9 cellular contexts compared by ENCODE assay signal in the genomic region with DNA sequence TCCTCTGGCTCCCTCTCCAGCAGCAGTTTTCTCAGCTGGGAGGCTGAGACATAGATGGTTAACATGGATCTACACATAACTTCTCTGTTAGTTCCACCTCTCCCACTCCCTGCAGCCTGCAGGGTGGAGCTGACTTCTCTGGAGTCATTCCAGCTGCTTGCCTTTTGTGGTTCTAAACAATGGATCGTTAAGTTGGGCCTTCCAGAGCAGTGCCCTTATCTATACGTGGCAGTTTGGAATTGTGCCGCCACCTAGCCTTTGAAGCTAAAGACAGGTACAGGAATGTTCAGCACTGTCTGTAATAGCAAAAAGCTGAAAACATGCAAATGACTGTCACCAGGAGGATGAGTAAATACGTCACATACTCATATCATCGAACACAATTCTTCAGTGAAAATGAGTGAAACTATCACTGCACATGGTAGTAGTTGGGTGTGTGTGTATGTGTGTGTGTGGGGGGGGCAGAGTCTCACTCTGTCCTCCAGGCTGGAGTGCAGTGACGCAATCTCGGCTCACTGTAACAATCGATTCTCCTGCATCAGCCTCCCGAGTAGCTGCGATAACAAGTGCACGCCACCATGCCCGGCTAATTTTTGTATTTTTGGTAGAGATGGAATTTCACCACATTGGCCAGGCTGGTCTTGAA. TPM values are rescaled to one million over a fixed set of nuclear protein-coding genes. Genes with fewer than 3 reads are reported as not detected.
A peak's percentile ranks its signal among the peaks of the same experiment; 100 is the strongest.
DNase-seq lines count a peak whose midpoint lies in the region; ATAC-seq and TF ChIP-seq lines count a peak whose summit lies in the region.
"Had no signal": no experiment of that assay in that cellular context is flagged by ENCODE, and none has a peak within 500 bp of the region (broad histone marks: within the 10 kb centered on the region; RNA-seq: fewer than 3 reads in every experiment).

No MANE protein-coding gene starts in this region.

- TF ChIP-seq CTCF in RWPE2 (IDR thresholded peaks at IDR 0.05; ENCODE audit: poor library complexity, severe bottlenecking) (peak; percentile 36), heart right ventricle (IDR thresholded peaks at IDR 0.05) (no peak)

- H3K27ac ChIP-seq in RWPE2 (ENCODE audit: poor library complexity, severe bottlenecking) = peak overlapping the region; percentile 46
- H3K27ac ChIP-seq in heart right ventricle = peak overlapping the region in 1 of 10 donors; percentile 35

- intact Hi-C loops in heart right ventricle (cut with DNase I) = no loop called here

- 69 to 71% methylated on average over 12 of the region's 12 CpGs for WGBS in heart right ventricle, 2 donors

- DNase-seq in NCI-H1417 (lab: John Stamatoyannopoulos, UW) = peak in 2 of 3 experiments; percentile 2 to 6
- DNase-seq in NCI-H1417 treated with DMSO at 0.1 percent for 48 hours (lab: John Stamatoyannopoulos, UW) = no peak
- peak; percentile 77 for DNase-seq in RWPE2 (ENCODE audit: low spot score)
- peak in 1 of 2 donors; percentile 40 for DNase-seq in heart right ventricle
- peak; percentile 20 for DNase-seq in skeletal muscle cell (ENCODE audit: low read depth)
- DNase-seq in Ammon's horn (ENCODE audit: low spot score) = no peak
- DNase-seq in DMS114 treated with DMSO at 0.1 percent for 48 hours (lab: John Stamatoyannopoulos, UW; ENCODE audit: unreplicated experiment) = no peak
- DNase-seq: Karpas-422 had no signal

- H3K36me3 ChIP-seq in RWPE2 (ENCODE audit: low read depth) (no peaks in the 10 kb centered on the region), heart right ventricle (no peaks in the 10 kb centered on the region)

- ATAC-seq in RWPE2 (ENCODE audit: low read depth) = peak; percentile 79
- ATAC-seq in heart right ventricle = peak; percentile 55 to 83 (median 72)
- no peak for ATAC-seq in HG02798 (IDR thresholded peaks at IDR 0.05; ENCODE audit: poor library complexity, unreplicated experiment)

- no peak overlapping the region for H3K4me3 ChIP-seq in RWPE2 (ENCODE audit: severe bottlenecking)
- H3K4me3 ChIP-seq in heart right ventricle = no peak overlapping the region
- no peak overlapping the region for H3K4me3 ChIP-seq in skeletal muscle cell (ENCODE audit: low read depth, low read length)

- H3K9me3 ChIP-seq in RWPE2 (ENCODE audit: severe bottlenecking) = no peaks in the 10 kb centered on the region
- H3K9me3 ChIP-seq in heart right ventricle = no peaks in the 10 kb centered on the region

- H3K4me1 ChIP-seq in RWPE2 (ENCODE audit: insufficient read depth, poor library complexity, severe bottlenecking) (peaks cover 34% of the 10 kb centered on the region), heart right ventricle (peaks cover 0 to 21% (median 13%) of the 10 kb centered on the region in 9 donors)

- H3K27me3 ChIP-seq in RWPE2 (ENCODE audit: insufficient read depth, poor library complexity, severe bottlenecking) (no peaks in the 10 kb centered on the region), heart right ventricle (no peaks in the 10 kb centered on the region)

RNA-seq across cellular contexts. Expression of gene SH2D6, which starts 50.3 kb away (rescaled TPM):
- under 1 TPM in 1 of 10 donors, not detected in 9; 0.72 TPM for total RNA-seq in heart right ventricle
- under 1 TPM; 0.06 to 0.51 TPM for polyA plus RNA-seq in heart right ventricle

RNA-seq across cellular contexts. Expression of gene CAPG, which starts 58.7 kb away (rescaled TPM):
- 10 to 100 TPM in 1 of 10 donors, 1 to 10 TPM in 8, under 1 TPM in 1; 0.83 to 30.4 (median 5.9) TPM for total RNA-seq in heart right ventricle
- 10 to 100 TPM in 1 of 2 donors, 1 to 10 TPM in 1; 8.8 to 17.1 TPM for polyA plus RNA-seq in heart right ventricle

Comparison
In these comparisons a context has a peak if more than half of its experiments do, and no peak if none do; other contexts are left out.
1. DNase-seq: peak in NCI-H1417 (2 of 3), RWPE2 (single experiment) and skeletal muscle cell (single experiment); none in NCI-H1417 treated with DMSO at 0.1 percent for 48 hours (single experiment), Ammon's horn (single experiment) and DMS114 treated with DMSO at 0.1 percent for 48 hours (single experiment).